26 cellular contexts compared by ENCODE assay signal in the genomic region with DNA sequence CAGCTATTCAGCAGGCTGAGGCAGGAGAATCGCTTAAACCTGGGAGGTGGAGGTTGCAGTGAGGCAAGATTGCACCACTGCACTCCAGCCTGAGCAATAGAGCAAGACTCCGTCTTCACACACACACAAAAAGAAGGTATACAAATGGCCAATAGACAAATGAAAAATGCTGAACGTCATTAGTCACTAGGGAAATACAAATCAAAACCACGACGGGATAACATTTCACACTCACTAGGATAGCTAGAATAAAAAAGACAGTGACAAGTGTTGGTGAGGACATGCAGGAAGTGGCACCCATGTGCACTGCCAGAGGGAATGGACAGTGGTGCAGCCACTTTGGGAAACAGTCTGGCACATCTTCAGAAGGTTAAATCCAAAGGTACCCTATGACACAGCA.
A peak's percentile ranks its signal among the peaks of the same experiment; 100 is the strongest.
DNase-seq lines count a peak whose midpoint lies in the region; ATAC-seq, FAIRE-seq and TF ChIP-seq lines count a peak whose summit lies in the region.
"Had no signal": no experiment of that assay in that cellular context is flagged by ENCODE, and none has a peak within 500 bp of the region (broad histone marks: within the 10 kb centered on the region; RNA-seq: fewer than 3 reads in every experiment).

No MANE protein-coding gene starts in this region.

- no peak overlapping the region for H3K4me3 ChIP-seq in A549
- H3K4me3 ChIP-seq in epithelial cell of esophagus (ENCODE audit: low read length): no peak overlapping the region
- no peak overlapping the region for H3K4me3 ChIP-seq in upper lobe of right lung
- H3K4me3 ChIP-seq: BLaER1, GM12878 had no signal

- no peak for TF ChIP-seq EP300 in A549 (IDR thresholded peaks at IDR 0.05)

- POLR2A ChIA-PET in A549 (lab: Yijun Ruan, JAX): no interaction called here

- TF ChIP-seq RAD21 in A549 (conservative IDR thresholded peaks at IDR 0.05 in 1 of 2, IDR thresholded peaks at IDR 0.05 in 1 of 2): no peak

- H3K36me3 ChIP-seq in upper lobe of right lung: peaks cover 22% of the 10 kb centered on the region

- peaks cover 9% of the 10 kb centered on the region; the same call in 2 of the 3 replicates for H3K4me1 ChIP-seq in A549
- no peaks in the 10 kb centered on the region for H3K4me1 ChIP-seq in upper lobe of right lung

- 90% methylated on average over 5 of the region's 5 CpGs for WGBS in A549 (ENCODE audit: missing lambda C conversion rate)

- H3K27ac ChIP-seq in A549 (no peak overlapping the region), upper lobe of right lung (no peak overlapping the region)
- H3K27ac ChIP-seq: BLaER1 had no signal

- no peak overlapping the region for H3K4me2 ChIP-seq in A549
- H3K4me2 ChIP-seq: BLaER1, SK-N-SH had no signal

- H3K27me3 ChIP-seq in upper lobe of right lung: no peaks in the 10 kb centered on the region
- H3K27me3 ChIP-seq: BLaER1 had no signal

- TF ChIP-seq POLR2A in A549 (IDR thresholded peaks at IDR 0.05; ENCODE audit: low read length): no peak

- DNase-seq in A549 (ENCODE audit: low read depth in 1 of 2, low spot score in 1 of 2): no peak
- DNase-seq in Daoy (ENCODE audit: low read depth): peak; percentile 4
- DNase-seq in RPMI7951 (ENCODE audit: low read depth): peak; percentile 11
- peak; percentile 29 for DNase-seq in epithelial cell of esophagus (ENCODE audit: low read depth)
- no peak for DNase-seq in RPMI8226
- no peak for DNase-seq in upper lobe of right lung
- no peak for DNase-seq in NCI-H510A (lab: John Stamatoyannopoulos, UW)
- DNase-seq: CD4-positive, CD25-positive, alpha-beta regulatory T cell; EL; GDM1; HCEC 1CT; KG1; NCI-H1048; NCI-H1417; NCI-H1694 treated with DMSO at 0.1 percent for 48 hours; NCI-H2081; NCI-H2227 treated with DMSO at 0.1 percent for 48 hours; NCI-H69; SIG-M5; SK-N-SH; SW 1271 had no signal

- TF ChIP-seq CTCF in A549 (IDR thresholded peaks at IDR 0.05): no peak
- no peak for TF ChIP-seq CTCF in epithelial cell of esophagus (IDR thresholded peaks at IDR 0.05; ENCODE audit: insufficient read depth, low read depth, low read length, missing control alignments)
- TF ChIP-seq CTCF in upper lobe of right lung (IDR thresholded peaks at IDR 0.05): no peak

- ATAC-seq in A549: no peak
- no peak for ATAC-seq in upper lobe of right lung
- no peak for ATAC-seq in HG03520 (IDR thresholded peaks at IDR 0.05; ENCODE audit: unreplicated experiment)
- ATAC-seq: GM12878 had no signal

- H3K9me3 ChIP-seq in A549 (no peaks in the 10 kb centered on the region), upper lobe of right lung (no peaks in the 10 kb centered on the region)
- H3K9me3 ChIP-seq: BLaER1, SK-N-SH had no signal

- intact Hi-C loops in upper lobe of right lung (cut with DNase I): no loop called here

- CTCF ChIA-PET in A549 (lab: Yijun Ruan, JAX): no interaction called here

- no peak for FAIRE-seq in A549 (lab: Jason Lieb, UNC)
- FAIRE-seq: D721Med, GM12878, H1 had no signal

TF ChIP-seq in A549, 52 proteins besides CTCF, POLR2A, EP300 and RAD21:
- TF ChIP-seq ESRRA (IDR thresholded peaks at IDR 0.05; ENCODE audit: borderline replicate concordance, low read length) (no peak), RFX5 (IDR thresholded peaks at IDR 0.05) (peak; percentile 79)

Comparison
In these comparisons a context has a peak if more than half of its experiments do, and no peak if none do; other contexts are left out.
1. DNase-seq: peak in Daoy (single experiment), RPMI7951 (single experiment) and epithelial cell of esophagus (single experiment); none in A549 (0 of 2), RPMI8226 (single experiment), upper lobe of right lung (single experiment) and NCI-H510A (single experiment).